Comparison of ENCODE assay signal across 8 cellular contexts in the genomic region with DNA sequence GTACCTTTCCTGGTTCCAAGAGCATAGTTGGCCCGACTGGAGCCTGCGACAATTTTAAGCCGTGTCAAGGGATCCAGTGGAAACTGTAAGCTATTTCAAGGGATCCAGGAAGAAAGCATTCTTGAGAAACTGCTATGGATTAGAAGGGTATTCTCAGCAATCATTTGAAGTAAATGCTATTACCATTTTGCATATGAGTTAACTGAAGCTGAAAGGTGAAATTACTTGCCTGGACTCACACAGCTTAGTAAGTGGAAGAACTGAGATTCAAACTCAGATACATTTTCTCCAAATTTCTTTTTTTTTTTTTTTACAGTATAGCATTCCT. TPM values are rescaled to one million over a fixed set of nuclear protein-coding genes. Genes with fewer than 3 reads are reported as not detected.
DNase-seq lines count a peak whose midpoint lies in the region; ATAC-seq and TF ChIP-seq lines count a peak whose summit lies in the region.

No MANE protein-coding gene starts in this region.

- H3K4me1 ChIP-seq in iPS-15b (ENCODE audit: control insufficient read depth, insufficient read depth, low read length) = no peaks in the 10 kb centered on the region

- peaks cover 29% of the 10 kb centered on the region for H3K4me1 Mint-ChIP-seq in activated B cell treated with CpG ODN at 0.5 μM for 24 hours
- peaks cover 24% of the 10 kb centered on the region for H3K4me1 Mint-ChIP-seq in stimulated activated naive CD8-positive, alpha-beta T cell treated with anti-CD3 and anti-CD28 coated beads, Interleukin-15, amount 100 ng/mL, for 72 hours

- CTCF ChIA-PET in activated B cell treated with CpG ODN at 0.5 μM for 24 hours (lab: Charles Lee) = interaction anchor here (0.7 to 2.4 kb wide), 9 partner anchors 24 to 794 kb away, joined by 3 to 11 read pairs (median 4); a partner anchor contains a TSS

- H3K36me3 ChIP-seq in iPS-15b (ENCODE audit: control insufficient read depth, insufficient read depth, low read length) = no peaks in the 10 kb centered on the region

- H3K9me3 Mint-ChIP-seq in activated B cell treated with CpG ODN at 0.5 μM for 24 hours = peaks cover 2% of the 10 kb centered on the region
- H3K9me3 Mint-ChIP-seq in stimulated activated naive CD8-positive, alpha-beta T cell treated with anti-CD3 and anti-CD28 coated beads, Interleukin-15, amount 100 ng/mL, for 72 hours = peaks cover 12 to 15% of the 10 kb centered on the region in 2 donors

- no peaks in the 10 kb centered on the region for H3K9me3 ChIP-seq in iPS-15b (ENCODE audit: control insufficient read depth, insufficient read depth, low read length)

- H3K4me3 ChIP-seq in iPS-15b (ENCODE audit: low read depth, low read length) = peak overlapping the region; percentile 88

- peaks cover 19% of the 10 kb centered on the region for H3K36me3 Mint-ChIP-seq in activated B cell treated with CpG ODN at 0.5 μM for 24 hours (ENCODE audit: low read depth)

- H3K4me3 Mint-ChIP-seq in activated B cell treated with CpG ODN at 0.5 μM for 24 hours = peak overlapping the region; percentile 97
- peak overlapping the region; percentile 95 to 96 for H3K4me3 Mint-ChIP-seq in stimulated activated naive CD8-positive, alpha-beta T cell treated with anti-CD3 and anti-CD28 coated beads, Interleukin-15, amount 100 ng/mL, for 72 hours

- H3K27me3 Mint-ChIP-seq in activated B cell treated with CpG ODN at 0.5 μM for 24 hours = peaks cover 2% of the 10 kb centered on the region
- peaks cover 7% of the 10 kb centered on the region for H3K27me3 Mint-ChIP-seq in stimulated activated naive CD8-positive, alpha-beta T cell treated with anti-CD3 and anti-CD28 coated beads, Interleukin-15, amount 100 ng/mL, for 72 hours

- H3K27me3 ChIP-seq in iPS-15b (ENCODE audit: control insufficient read depth, insufficient read depth, low read length) = no peaks in the 10 kb centered on the region

- no peak for TF ChIP-seq CTCF in activated B cell treated with CpG ODN at 0.5 μM for 24 hours (IDR thresholded peaks at IDR 0.05)

- ATAC-seq in activated B cell treated with CpG ODN at 0.5 μM for 24 hours (ENCODE audit: low read depth) (no peak), GM21515 (IDR thresholded peaks at IDR 0.05; ENCODE audit: unreplicated experiment) (no peak)
- ATAC-seq in stimulated activated naive CD8-positive, alpha-beta T cell treated with anti-CD3 and anti-CD28 coated beads, Interleukin-15, amount 100 ng/mL, for 72 hours = no peak

- POLR2A ChIA-PET in activated B cell treated with CpG ODN at 0.5 μM for 24 hours (lab: Charles Lee) = interaction anchor here (0.6 to 2.4 kb wide), 10 partner anchors 15 to 793 kb away, joined by 3 to 17 read pairs (median 4); a partner anchor contains a TSS

- peak overlapping the region; percentile 92 for H3K27ac Mint-ChIP-seq in activated B cell treated with CpG ODN at 0.5 μM for 24 hours
- H3K27ac Mint-ChIP-seq in stimulated activated naive CD8-positive, alpha-beta T cell treated with anti-CD3 and anti-CD28 coated beads, Interleukin-15, amount 100 ng/mL, for 72 hours = peak overlapping the region; percentile 93 to 95

- intact Hi-C loops in activated B cell treated with CpG ODN at 0.5 μM for 24 hours (cut with micrococcal nuclease) = loop anchor here (2.0 to 5.0 kb wide), 2 partner anchors 160 to 319 kb away; a partner anchor contains a TSS

- DNase-seq in NCI-H82 (lab: John Stamatoyannopoulos, UW) (peak; percentile 53), NCI-H82 treated with DMSO at 0.1 percent for 48 hours (lab: John Stamatoyannopoulos, UW; ENCODE audit: unreplicated experiment) (no peak), activated B cell treated with CpG ODN at 0.5 μM for 24 hours (no peak), NCI-H774 (lab: John Stamatoyannopoulos, UW) (no peak), iPS-NIHi7 (ENCODE audit: extremely low spot score) (no peak)
- no peak for DNase-seq in stimulated activated naive CD8-positive, alpha-beta T cell treated with anti-CD3 and anti-CD28 coated beads, Interleukin-15, amount 100 ng/mL, for 72 hours

- peak overlapping the region; percentile 57 for H3K9ac ChIP-seq in iPS-15b (ENCODE audit: low read depth, low read length)

RNA-seq across cellular contexts. Expression of a gene that starts 0.6 kb away (rescaled TPM):
- total RNA-seq in activated B cell treated with CpG ODN at 0.5 μM for 24 hours = 5.0 and 5.4 TPM in 2 replicates

RNA-seq across cellular contexts. Expression of a gene that starts 23.5 kb away (rescaled TPM):
- 11.4 and 13.8 TPM in 2 replicates for total RNA-seq in activated B cell treated with CpG ODN at 0.5 μM for 24 hours

RNA-seq across cellular contexts. Expression of a gene that starts 54.9 kb away (rescaled TPM):
- total RNA-seq in activated B cell treated with CpG ODN at 0.5 μM for 24 hours = 4.5 and 5.1 TPM in 2 replicates
